Comparison of ENCODE assay signal across 19 cellular contexts in the genomic region with DNA sequence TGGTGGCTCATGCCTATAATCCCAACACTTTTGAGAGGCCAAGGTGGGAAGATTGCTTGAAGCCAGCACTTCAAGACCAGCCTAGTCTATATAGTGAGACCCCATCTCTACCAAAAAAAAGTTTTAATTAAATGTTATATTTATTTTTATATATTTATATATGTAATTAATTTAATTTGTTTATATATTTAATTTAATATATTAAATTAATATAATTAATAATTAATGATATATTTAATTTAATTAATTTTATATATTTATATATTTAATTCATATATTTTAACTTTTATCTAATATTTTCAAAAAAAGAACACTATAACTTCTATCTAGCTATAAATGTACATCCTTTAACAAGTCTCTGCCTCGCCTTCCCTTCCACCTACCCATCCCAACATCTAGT.
DNase-seq lines count a peak whose midpoint lies in the region; ATAC-seq, FAIRE-seq and TF ChIP-seq lines count a peak whose summit lies in the region.
"Had no signal": no experiment of that assay in that cellular context is flagged by ENCODE, and none has a peak within 500 bp of the region (broad histone marks: within the 10 kb centered on the region; RNA-seq: fewer than 3 reads in every experiment).

No MANE protein-coding gene starts in this region.

- peaks cover 4% of the 10 kb centered on the region; the same call in 1 of the 2 replicates for H3K36me3 Mint-ChIP-seq in WTC11

- no peaks in the 10 kb centered on the region for H3K27me3 Mint-ChIP-seq in WTC11 (ENCODE audit: low read depth)
- H3K27me3 Mint-ChIP-seq: CD4-positive, alpha-beta memory T cell had no signal

- no peaks in the 10 kb centered on the region for H3K9me3 Mint-ChIP-seq in WTC11
- H3K9me3 Mint-ChIP-seq: HFFc6 had no signal

- H3K4me1 Mint-ChIP-seq in WTC11: no peaks in the 10 kb centered on the region
- H3K4me1 Mint-ChIP-seq: CD4-positive, alpha-beta memory T cell had no signal

- no peak overlapping the region for H3K4me3 ChIP-seq in small intestine (ENCODE audit: low read depth in 1 of 2, low read length in 2 of 2)
- H3K4me3 ChIP-seq: HAP-1 had no signal

- POLR2A ChIA-PET in WTC11 (lab: Charles Lee): no interaction called here

- no peaks in the 10 kb centered on the region for H3K9me3 ChIP-seq in small intestine (ENCODE audit: control insufficient read depth, low read depth)
- H3K9me3 ChIP-seq: HAP-1 had no signal

- no peak overlapping the region for H3K27ac ChIP-seq in small intestine (ENCODE audit: low read depth in 1 of 2, low read length in 1 of 2)

- H3K27me3 ChIP-seq in small intestine (ENCODE audit: control insufficient read depth in 2 of 2, insufficient read depth in 2 of 2, low read length in 2 of 2): no peaks in the 10 kb centered on the region

- peak; percentile 98 for FAIRE-seq in G401.6 (lab: Jason Lieb, UNC)
- FAIRE-seq in frontal cortex (lab: Jason Lieb, UNC): peak; percentile 89
- peak; percentile 89 for FAIRE-seq in small intestine (lab: Jason Lieb, UNC)
- FAIRE-seq: GM19239, H54 had no signal

- H3K27ac Mint-ChIP-seq in WTC11: no peak overlapping the region
- H3K27ac Mint-ChIP-seq: CD4-positive, alpha-beta memory T cell; HFFc6 had no signal

- H3K36me3 ChIP-seq in small intestine (ENCODE audit: control insufficient read depth in 2 of 2, insufficient read depth in 2 of 2, low read length in 2 of 2): no peaks in the 10 kb centered on the region
- H3K36me3 ChIP-seq: HAP-1 had no signal

- ATAC-seq in WTC11: no peak
- ATAC-seq in GM19328 (IDR thresholded peaks at IDR 0.05; ENCODE audit: unreplicated experiment): no peak

- no peak for DNase-seq in WTC11 (ENCODE audit: low spot score)
- no peak for DNase-seq in frontal cortex (ENCODE audit: low spot score in 2 of 2)
- DNase-seq in small intestine: no peak
- no peak for DNase-seq in NCI-H226
- no peak for DNase-seq in NAMALWA (ENCODE audit: low spot score)
- DNase-seq: 8988T; C1 segment of cervical spinal cord; Calu3; CD4-positive, alpha-beta memory T cell; COR-L47; DMS53; DMS79 treated with DMSO at 0.1 percent for 48 hours; GOT3; HFFc6 had no signal

- H3K4me3 Mint-ChIP-seq in WTC11: no peak overlapping the region
- H3K4me3 Mint-ChIP-seq: CD4-positive, alpha-beta memory T cell; HFFc6 had no signal

- H3K4me1 ChIP-seq in small intestine (ENCODE audit: control insufficient read depth in 2 of 2, insufficient read depth in 1 of 2, low read depth in 1 of 2, low read length in 1 of 2): no peaks in the 10 kb centered on the region
- H3K4me1 ChIP-seq: HAP-1 had no signal

- 93 to 100% (median 94%) methylated on average over 1 of the region's 1 CpG for WGBS in small intestine, 3 donors

- CTCF ChIA-PET in WTC11 (lab: Charles Lee): no interaction called here

- no peak for TF ChIP-seq CTCF in WTC11 (IDR thresholded peaks at IDR 0.05)

TF ChIP-seq in WTC11, 78 proteins besides CTCF, POLR2A, EP300 and RAD21:
- peak; percentile 99 for TF ChIP-seq HMGA2 (CRISPR knock-in tag; IDR thresholded peaks at IDR 0.05)
- no peak for TF ChIP-seq ZNF121 (CRISPR knock-in tag; IDR thresholded peaks at IDR 0.05)
- TF ChIP-seq TP53 (CRISPR knock-in tag; IDR thresholded peaks at IDR 0.05): no peak
